ENCODE assay signal across 16 cellular contexts in the genomic region with DNA sequence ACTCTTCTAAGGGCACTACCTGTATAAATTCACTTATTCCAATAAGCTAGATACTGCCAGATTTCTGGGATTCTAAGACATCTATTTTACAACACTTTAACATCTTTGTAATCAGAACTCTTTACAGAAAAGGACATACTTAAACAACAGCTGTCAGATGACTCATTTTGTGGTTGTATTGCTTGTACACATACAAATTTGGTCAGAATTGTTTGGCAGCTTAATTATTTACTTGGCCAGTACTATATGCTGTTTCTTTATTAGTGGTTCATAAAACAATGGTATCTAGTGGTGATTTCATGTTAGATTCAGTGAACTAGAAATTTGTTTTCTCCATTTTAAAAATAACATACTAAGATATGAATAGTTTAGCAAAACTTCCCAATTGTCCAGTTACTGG. TPM values are rescaled to one million over a fixed set of nuclear protein-coding genes. Genes with fewer than 3 reads are reported as not detected.
A peak's percentile ranks its signal among the peaks of the same experiment; 100 is the strongest.
DNase-seq lines count a peak whose midpoint lies in the region; ATAC-seq, FAIRE-seq and TF ChIP-seq lines count a peak whose summit lies in the region.
"Had no signal": no experiment of that assay in that cellular context is flagged by ENCODE, and none has a peak within 500 bp of the region (broad histone marks: within the 10 kb centered on the region; RNA-seq: fewer than 3 reads in every experiment).

No MANE protein-coding gene starts in this region.

- no peak for TF ChIP-seq CTCF in heart right ventricle (IDR thresholded peaks at IDR 0.05)

- H3K9me3 ChIP-seq in heart right ventricle = no peaks in the 10 kb centered on the region
- H3K9me3 ChIP-seq: BE2C, esophagus squamous epithelium, sigmoid colon, vagina had no signal

- H3K27me3 ChIP-seq in heart right ventricle = no peaks in the 10 kb centered on the region
- H3K27me3 ChIP-seq: BE2C, sigmoid colon, vagina had no signal

- FAIRE-seq in urothelium cell line (lab: Jason Lieb, UNC) = no peak
- FAIRE-seq: GM19239 had no signal

- peak overlapping the region in 7 of 10 donors; percentile 8 to 79 (median 36) for H3K27ac ChIP-seq in heart right ventricle
- H3K27ac ChIP-seq: esophagus squamous epithelium, HL-60, sigmoid colon, vagina had no signal

- peaks cover 0 to 60% (median 32%) of the 10 kb centered on the region in 9 donors for H3K4me1 ChIP-seq in heart right ventricle
- H3K4me1 ChIP-seq: vagina had no signal

- H3K36me3 ChIP-seq in heart right ventricle = no peaks in the 10 kb centered on the region
- H3K36me3 ChIP-seq: BE2C, esophagus squamous epithelium, sigmoid colon, vagina had no signal

- intact Hi-C loops in heart right ventricle (cut with DNase I) (loop anchor here in 1 of 10 donors (10.0 kb wide), 1 partner anchor 401 kb away; no protein-coding TSS in a partner anchor), cardiac septum (cut with DNase I) (no loop called here)

- DNase-seq in heart right ventricle (no peak), cardiac septum (ENCODE audit: low spot score) (no peak), RKO (ENCODE audit: low spot score) (peak; percentile 24), fibroblast of gingiva (ENCODE audit: low read depth) (peak; percentile 93), urothelium cell line (ENCODE audit: low spot score) (peak; percentile 31), NCI-H82 (lab: John Stamatoyannopoulos, UW) (no peak), RPMI8226 (no peak)
- DNase-seq: amniotic stem cell, BE2C, esophagus squamous epithelium, NCI-H1417, sigmoid colon had no signal

- ATAC-seq in heart right ventricle (no peak), HG03039 (IDR thresholded peaks at IDR 0.05; ENCODE audit: unreplicated experiment) (no peak)

- H3K4me3 ChIP-seq in heart right ventricle = no peak overlapping the region
- H3K4me3 ChIP-seq: esophagus squamous epithelium, sigmoid colon, vagina had no signal

RNA-seq across cellular contexts. Expression of gene PALLD, which starts 27.2 kb away (rescaled TPM):
- total RNA-seq in heart right ventricle (1,000 to 10,000 TPM in 3 of 10 donors, 100 to 1,000 TPM in 7; 588 to 1,537 (median 701) TPM), cardiac septum (705 TPM)
- 100 to 1,000 TPM; 169 to 484 TPM for polyA plus RNA-seq in heart right ventricle

RNA-seq across cellular contexts. Expression of gene DDX60L, which starts 43.7 kb away (rescaled TPM):
- total RNA-seq in heart right ventricle = 10 to 100 TPM in 3 of 10 donors, 1 to 10 TPM in 7; 5.8 to 16.8 (median 9.3) TPM
- 10 to 100 TPM in 1 of 2 donors, 1 to 10 TPM in 1; 2.7 to 16.6 TPM for polyA plus RNA-seq in heart right ventricle
- 9.9 TPM for total RNA-seq in cardiac septum

Comparison
In these comparisons a context has a peak if more than half of its experiments do, and no peak if none do; other contexts are left out.
1. DNase-seq: peak in RKO (single experiment), fibroblast of gingiva (single experiment) and urothelium cell line (single experiment); none in heart right ventricle (0 of 2), cardiac septum (single experiment), NCI-H82 (single experiment) and RPMI8226 (single experiment).